Comparison of ENCODE assay signal across 9 cellular contexts in the genomic region with DNA sequence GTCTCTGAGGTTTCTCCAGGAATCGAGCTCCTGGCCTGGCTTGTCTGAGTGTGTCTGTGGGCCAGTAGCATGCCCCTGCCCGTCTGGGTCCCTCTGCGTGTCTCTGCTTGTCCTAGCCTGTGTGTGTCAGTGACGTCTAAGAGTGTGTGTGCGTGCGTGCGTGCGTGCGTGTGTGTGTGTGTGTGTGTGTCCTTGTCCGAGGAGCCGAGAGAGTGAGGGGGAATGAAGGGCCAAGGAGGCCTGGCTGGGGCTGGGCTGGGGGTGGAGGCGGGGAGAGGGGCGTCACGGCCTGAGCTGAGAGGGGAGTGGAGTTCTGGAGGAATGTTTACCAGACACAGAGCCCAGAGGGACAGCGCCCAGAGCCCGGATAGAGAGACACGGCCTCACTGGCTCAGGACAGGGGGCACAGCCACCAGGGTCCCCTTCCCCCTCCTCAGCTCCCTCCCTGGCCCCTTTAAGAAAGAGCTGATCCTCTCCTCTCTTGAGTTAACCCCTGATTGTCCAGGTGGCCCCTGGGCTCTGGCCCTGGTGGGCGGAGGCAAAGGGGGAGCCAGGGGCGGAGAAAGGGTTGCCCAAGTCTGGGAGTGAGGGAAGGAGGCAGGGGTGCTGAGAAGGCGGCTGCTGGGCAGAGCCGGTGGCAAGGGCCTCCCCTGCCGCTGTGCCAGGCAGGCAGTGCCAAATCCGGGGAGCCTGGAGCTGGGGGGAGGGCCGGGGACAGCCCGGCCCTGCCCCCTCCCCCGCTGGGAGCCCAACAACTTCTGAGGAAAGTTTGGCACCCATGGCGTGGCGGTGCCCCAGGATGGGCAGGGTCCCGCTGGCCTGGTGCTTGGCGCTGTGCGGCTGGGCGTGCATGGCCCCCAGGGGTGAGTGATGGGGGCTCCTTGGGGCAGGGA. TPM values are rescaled to one million over a fixed set of nuclear protein-coding genes. Genes with fewer than 3 reads are reported as not detected.
DNase-seq lines count a peak whose midpoint lies in the region; ATAC-seq and TF ChIP-seq lines count a peak whose summit lies in the region.
"Had no signal": no experiment of that assay in that cellular context is flagged by ENCODE, and none has a peak within 500 bp of the region (broad histone marks: within the 10 kb centered on the region; RNA-seq: fewer than 3 reads in every experiment).

AXL (plus strand) TSS at position 609 of the 893 bp plus-strand sequence; CDS start at position 779, 170 bp downstream.

- no peaks in the 10 kb centered on the region for H3K9me3 Mint-ChIP-seq in activated CD4-positive, alpha-beta T cell treated with anti-CD3 and anti-CD28 coated beads, Interleukin-2, amount 10 ng/mL, durations not matched to agents 24 days and 14 days
- H3K9me3 Mint-ChIP-seq in CD4-positive, alpha-beta T cell: no peaks in the 10 kb centered on the region

- H3K36me3 Mint-ChIP-seq in activated CD4-positive, alpha-beta T cell treated with anti-CD3 and anti-CD28 coated beads, Interleukin-2, amount 10 ng/mL, durations not matched to agents 24 days and 14 days (ENCODE audit: low read depth): no peaks in the 10 kb centered on the region
- H3K36me3 Mint-ChIP-seq in CD4-positive, alpha-beta T cell (ENCODE audit: low read depth): no peaks in the 10 kb centered on the region

- TF ChIP-seq POLR2A in stomach (IDR thresholded peaks at IDR 0.05): no peak

- H3K27me3 Mint-ChIP-seq in activated CD4-positive, alpha-beta T cell treated with anti-CD3 and anti-CD28 coated beads, Interleukin-2, amount 10 ng/mL, durations not matched to agents 24 days and 14 days: peaks cover 52% of the 10 kb centered on the region
- peaks cover 50% of the 10 kb centered on the region for H3K27me3 Mint-ChIP-seq in CD4-positive, alpha-beta T cell

- intact Hi-C loops in activated CD4-positive, alpha-beta T cell treated with anti-CD3 and anti-CD28 coated beads, Interleukin-2, amount 10 ng/mL, durations not matched to agents 24 days and 14 days (cut with micrococcal nuclease): no loop called here
- intact Hi-C loops in stomach (cut with DNase I; ENCODE audit: low total_unique reads): no loop called here
- intact Hi-C loops in CD4-positive, alpha-beta T cell (cut with DNase I, micrococcal nuclease): no loop called here

- no peaks in the 10 kb centered on the region for H3K9me3 ChIP-seq in stomach
- H3K9me3 ChIP-seq in CD4-positive, alpha-beta T cell (ENCODE audit: control insufficient read depth, low read length): no peaks in the 10 kb centered on the region
- H3K9me3 ChIP-seq: BLaER1 treated with 17β-estradiol and CSF1 and Interleukin-3, amounts not matched to agents 10 nM and 100 nM had no signal

- H3K27ac Mint-ChIP-seq in activated CD4-positive, alpha-beta T cell treated with anti-CD3 and anti-CD28 coated beads, Interleukin-2, amount 10 ng/mL, durations not matched to agents 24 days and 14 days: peak within 1 kb of the TSS; percentile 45
- no peak within 1 kb of the TSS for H3K27ac Mint-ChIP-seq in CD4-positive, alpha-beta T cell

- peak within 1 kb of the TSS; percentile 53 to 74 (median 58) for H3K4me3 ChIP-seq in stomach
- H3K4me3 ChIP-seq: BLaER1 treated with 17β-estradiol and CSF1 and Interleukin-3, amounts not matched to agents 10 nM and 100 nM had no signal

- H3K27ac ChIP-seq in stomach: peak within 1 kb of the TSS; percentile 72 to 94 (median 90)
- H3K27ac ChIP-seq in CD4-positive, alpha-beta T cell (ENCODE audit: low read depth, low read length): no peak within 1 kb of the TSS
- H3K27ac ChIP-seq: BLaER1 treated with 17β-estradiol and CSF1 and Interleukin-3, amounts not matched to agents 10 nM and 100 nM had no signal

- peaks cover 0 to 29% (median 18%) of the 10 kb centered on the region in 3 donors for H3K27me3 ChIP-seq in stomach
- H3K27me3 ChIP-seq in CD4-positive, alpha-beta T cell (ENCODE audit: control insufficient read depth, insufficient read depth, low read length): peaks cover 20% of the 10 kb centered on the region

- TF ChIP-seq CTCF in stomach (IDR thresholded peaks at IDR 0.05): no peak
- no peak for TF ChIP-seq CTCF in CD4-positive, alpha-beta T cell (IDR thresholded peaks at IDR 0.05)

- WGBS in stomach, 5 donors: 3 to 9% (median 6%) methylated on average over 15 to 32 of the region's 32 CpGs

- no peak for DNase-seq in activated CD4-positive, alpha-beta T cell treated with anti-CD3 and anti-CD28 coated beads, Interleukin-2, amount 10 ng/mL, durations not matched to agents 24 days and 14 days
- DNase-seq in activated CD4-positive, alpha-beta T cell treated with anti-CD3 and anti-CD28 coated beads, Interleukin-2, amount 50 U/mL, for 48 hours: no peak
- peak; percentile 74 for DNase-seq in dedifferentiated amniotic fluid mesenchymal stem cell (ENCODE audit: extremely low spot score)
- peak; percentile 73 for DNase-seq in kidney glomerular epithelial cell (lab: John Stamatoyannopoulos, UW)
- DNase-seq in stomach: peak; percentile 39
- no peak for DNase-seq in CD4-positive, alpha-beta T cell
- DNase-seq in stimulated activated CD4-positive, alpha-beta T cell treated with anti-CD3 and anti-CD28 coated beads, Interleukin-1b, Interleukin-23, amount 100 ng/mL, for 48 hours: no peak
- DNase-seq in NCI-H2029 (lab: John Stamatoyannopoulos, UW): no peak

- H3K4me1 Mint-ChIP-seq in activated CD4-positive, alpha-beta T cell treated with anti-CD3 and anti-CD28 coated beads, Interleukin-2, amount 10 ng/mL, durations not matched to agents 24 days and 14 days: peaks cover 8% of the 10 kb centered on the region
- no peaks in the 10 kb centered on the region for H3K4me1 Mint-ChIP-seq in CD4-positive, alpha-beta T cell (ENCODE audit: low read depth)

- H3K4me1 ChIP-seq in stomach: peaks cover 0 to 48% (median 31%) of the 10 kb centered on the region in 4 donors

- no peak for ATAC-seq in CD4-positive, alpha-beta T cell (ENCODE audit: poor library complexity)

- H3K4me3 Mint-ChIP-seq in activated CD4-positive, alpha-beta T cell treated with anti-CD3 and anti-CD28 coated beads, Interleukin-2, amount 10 ng/mL, durations not matched to agents 24 days and 14 days: no peak within 1 kb of the TSS
- H3K4me3 Mint-ChIP-seq in CD4-positive, alpha-beta T cell: no peak within 1 kb of the TSS

- CTCF ChIA-PET in CD4-positive, alpha-beta T cell (lab: Charles Lee): no interaction called here

- peaks cover 0 to 11% (median 5%) of the 10 kb centered on the region in 4 donors for H3K36me3 ChIP-seq in stomach
- H3K36me3 ChIP-seq: BLaER1 treated with 17β-estradiol and CSF1 and Interleukin-3, amounts not matched to agents 10 nM and 100 nM had no signal

- TF ChIP-seq EP300 in stomach (IDR thresholded peaks at IDR 0.05): no peak

- POLR2A ChIA-PET in CD4-positive, alpha-beta T cell (lab: Charles Lee): no interaction called here

RNA-seq across cellular contexts. Expression of gene AXL, which starts in this region (rescaled TPM):
- total RNA-seq in activated CD4-positive, alpha-beta T cell treated with anti-CD3 and anti-CD28 coated beads, Interleukin-2, amount 10 ng/mL, durations not matched to agents 24 days and 14 days: 0.19 and 0.70 TPM in 2 replicates
- total RNA-seq in stomach: 10 to 100 TPM; 14.8 to 48.7 (median 38.9) TPM
- 1 to 10 TPM; 6.1 to 8.4 (median 7.0) TPM for polyA plus RNA-seq in stomach
- total RNA-seq in CD4-positive, alpha-beta T cell: under 1 TPM; 0.30 to 0.42 TPM

Comparison
In these comparisons a context has a peak if more than half of its experiments do, and no peak if none do; other contexts are left out.
1. DNase-seq: peak in dedifferentiated amniotic fluid mesenchymal stem cell (single experiment), kidney glomerular epithelial cell (single experiment) and stomach (single experiment); none in activated CD4-positive, alpha-beta T cell treated with anti-CD3 and anti-CD28 coated beads, Interleukin-2, amount 10 ng/mL, durations not matched to agents 24 days and 14 days (single experiment), activated CD4-positive, alpha-beta T cell treated with anti-CD3 and anti-CD28 coated beads, Interleukin-2, amount 50 U/mL, for 48 hours (0 of 2), CD4-positive, alpha-beta T cell (0 of 10), stimulated activated CD4-positive, alpha-beta T cell treated with anti-CD3 and anti-CD28 coated beads, Interleukin-1b, Interleukin-23, amount 100 ng/mL, for 48 hours (single experiment) and NCI-H2029 (single experiment).